19 cellular contexts compared by ENCODE assay signal in the genomic region with DNA sequence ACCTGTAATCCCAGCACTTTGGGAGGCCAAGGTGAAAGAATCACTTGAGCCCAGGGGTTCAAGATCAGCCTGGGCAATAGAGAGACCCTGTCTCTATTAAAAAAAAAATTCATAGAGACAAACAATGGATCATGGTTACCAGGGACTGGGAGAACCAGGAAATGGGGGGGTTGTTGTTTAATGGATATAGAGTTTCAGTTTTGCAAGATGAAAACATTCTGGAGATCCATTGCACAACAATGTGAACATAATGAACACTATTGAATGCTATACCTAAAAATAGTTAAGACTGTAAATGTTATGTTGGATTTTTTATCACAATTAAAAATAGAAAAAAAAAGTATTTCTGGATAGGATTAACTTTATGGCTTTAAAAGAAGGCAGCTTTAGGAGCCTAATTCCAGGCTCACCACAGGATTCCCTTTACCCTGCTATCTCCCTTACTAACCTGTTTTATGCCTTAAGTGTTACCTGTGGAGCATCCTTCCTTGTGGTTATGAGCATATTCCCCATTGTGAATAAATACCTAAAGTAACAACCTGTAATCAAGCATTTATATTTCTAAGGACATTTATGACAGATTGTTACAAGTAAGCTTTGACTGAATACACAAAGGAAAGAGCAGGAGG. TPM values are rescaled to one million over a fixed set of nuclear protein-coding genes. Genes with fewer than 3 reads are reported as not detected.
DNase-seq lines count a peak whose midpoint lies in the region; ATAC-seq, FAIRE-seq and TF ChIP-seq lines count a peak whose summit lies in the region.
"Had no signal": no experiment of that assay in that cellular context is flagged by ENCODE, and none has a peak within 500 bp of the region (broad histone marks: within the 10 kb centered on the region; RNA-seq: fewer than 3 reads in every experiment).

No MANE protein-coding gene starts in this region.

- POLR2A ChIA-PET in PC-9 (lab: Charles Lee; ENCODE audit: unreplicated experiment) (no interaction called here), H1 (lab: Charles Lee; ENCODE audit: partially characterized antibody) (interaction anchor here (0.6 kb wide), 1 partner anchor 176 kb away, joined by 3 read pairs; no protein-coding TSS in a partner anchor)

- no peak for DNase-seq in GM23248
- DNase-seq in PC-9 = no peak
- no peak for DNase-seq in H1 (ENCODE audit: low read depth in 1 of 2, low spot score in 2 of 2)
- DNase-seq in ACHN = no peak
- no peak for DNase-seq in activated CD4-positive, CD25-positive, alpha-beta regulatory T cell (lab: John Stamatoyannopoulos, UW)
- DNase-seq: activated CD4-positive, alpha-beta T cell treated with anti-CD3 and anti-CD28 coated beads for 36 hours; activated T-cell treated with anti-CD3 and anti-CD28 coated beads, Interleukin-2, amount 50 U/mL, for 1 hour; adrenal gland; BE2C; colonic mucosa; DMS79 treated with DMSO at 0.1 percent for 48 hours; NCI-H1105 treated with DMSO at 0.1 percent for 48 hours; NCI-H446; OCI-M1; T-cell; thyroid gland had no signal

- no peak overlapping the region for H2BK12ac ChIP-seq in H1 (ENCODE audit: low read depth, low read length)

- H2BK15ac ChIP-seq in H1 (ENCODE audit: low read length) = no peak overlapping the region

- peaks cover 27% of the 10 kb centered on the region for H3K4me1 Mint-ChIP-seq in nephron
- H3K4me1 Mint-ChIP-seq: activated CD4-positive, alpha-beta T cell treated with anti-CD3 and anti-CD28 coated beads for 36 hours; T-cell had no signal

- peaks cover 2% of the 10 kb centered on the region for H3K9me3 Mint-ChIP-seq in nephron
- H3K9me3 Mint-ChIP-seq: T-cell had no signal

- no peak for ATAC-seq in GM21515 (IDR thresholded peaks at IDR 0.05; ENCODE audit: unreplicated experiment)
- ATAC-seq in HG03097 (IDR thresholded peaks at IDR 0.05; ENCODE audit: low FRiP score, unreplicated experiment) = no peak
- ATAC-seq: activated CD4-positive, alpha-beta T cell treated with anti-CD3 and anti-CD28 coated beads for 36 hours; T-cell had no signal

- H2BK120ac ChIP-seq in H1 (replicated peaks; ENCODE audit: low read depth, low read length) = no peak overlapping the region

- H3F3A ChIP-seq in GM23248 (ENCODE audit: insufficient read depth) = peaks cover 18% of the 10 kb centered on the region; the same call in 1 of the 2 replicates
- peaks cover 24% of the 10 kb centered on the region; the same call in 1 of the 2 replicates for H3F3A ChIP-seq in PC-9 (ENCODE audit: insufficient read depth, low read depth)

- intact Hi-C loops in PC-9 (cut with micrococcal nuclease; ENCODE audit: unreplicated experiment) = loop anchor here (1.0 kb wide), 1 partner anchor 123 kb away; no protein-coding TSS in a partner anchor

- H3K4ac ChIP-seq in H1 (replicated peaks; ENCODE audit: insufficient read length, low read depth, low read length) = no peak overlapping the region

- H3K79me2 ChIP-seq in GM23248 (ENCODE audit: insufficient read depth) (no peaks in the 10 kb centered on the region), PC-9 (ENCODE audit: low read depth) (no peaks in the 10 kb centered on the region), H1 (ENCODE audit: control insufficient read depth in 1 of 2, insufficient read depth in 2 of 2, low read length in 2 of 2) (no peaks in the 10 kb centered on the region)

- H3K36me3 ChIP-seq in GM23248 (ENCODE audit: low read depth) = no peaks in the 10 kb centered on the region
- H3K36me3 ChIP-seq in PC-9 (ENCODE audit: low read depth) = no peaks in the 10 kb centered on the region
- H3K36me3 ChIP-seq in H1 (ENCODE audit: control insufficient read depth in 2 of 4, insufficient read depth in 4 of 4, low read length in 3 of 4) = no peaks in the 10 kb centered on the region
- H3K36me3 ChIP-seq: adrenal gland, BE2C, colonic mucosa, thyroid gland had no signal

- no peak for TF ChIP-seq EP300 in H1 (IDR thresholded peaks at IDR 0.05; ENCODE audit: borderline replicate concordance in 1 of 2, low read depth in 2 of 2, low read length in 2 of 2)

- H4K20me1 ChIP-seq in GM23248 (ENCODE audit: insufficient read depth) (no peaks in the 10 kb centered on the region), PC-9 (ENCODE audit: insufficient read depth) (no peaks in the 10 kb centered on the region), H1 (replicated peaks in 1 of 2; ENCODE audit: control insufficient read depth in 1 of 2, insufficient read depth in 2 of 2, low read length in 2 of 2) (no peaks in the 10 kb centered on the region)

- no peak overlapping the region for H4K5ac ChIP-seq in H1 (ENCODE audit: insufficient read length, low read depth, low read length)

- no peaks in the 10 kb centered on the region for H3K9me2 ChIP-seq in GM23248 (ENCODE audit: insufficient read depth)
- H3K9me2 ChIP-seq in PC-9 (ENCODE audit: insufficient read depth) = no peaks in the 10 kb centered on the region

- no peaks in the 10 kb centered on the region for H3K27me3 Mint-ChIP-seq in nephron (ENCODE audit: low read depth)

- H3K9ac ChIP-seq in GM23248 (no peak overlapping the region), H1 (replicated peaks in 1 of 4; ENCODE audit: extremely low read depth in 1 of 4, low read depth in 3 of 4, low read length in 3 of 4) (no peak overlapping the region)

- H2BK5ac ChIP-seq in H1 (ENCODE audit: low read depth, low read length) = no peak overlapping the region

- no peak overlapping the region for H3K4me3 ChIP-seq in GM23248
- H3K4me3 ChIP-seq in PC-9 = no peak overlapping the region
- H3K4me3 ChIP-seq in H1 (ENCODE audit: extremely low read depth in 1 of 4, insufficient read depth in 2 of 4, low read depth in 3 of 4, low read length in 4 of 4) = no peak overlapping the region
- H3K4me3 ChIP-seq: adrenal gland, colonic mucosa, thyroid gland had no signal

- no peak for FAIRE-seq in H1 (lab: Jason Lieb, UNC)

- H3K14ac ChIP-seq in H1 (ENCODE audit: insufficient read length) = no peak overlapping the region

- H3K4me1 ChIP-seq in GM23248 (ENCODE audit: insufficient read depth) = peaks cover 35% of the 10 kb centered on the region
- H3K4me1 ChIP-seq in PC-9 (replicated peaks; ENCODE audit: insufficient read depth) = peaks cover 40% of the 10 kb centered on the region
- H3K4me1 ChIP-seq in H1 (replicated peaks in 1 of 4; ENCODE audit: control insufficient read depth in 3 of 4, insufficient read depth in 4 of 4, low read length in 3 of 4) = peaks cover 0 to 3% (median 0%) of the 10 kb centered on the region in 4 experiments; a peak in 2 of 7 replicates
- H3K4me1 ChIP-seq: BE2C, colonic mucosa, thyroid gland had no signal

- no peak for TF ChIP-seq CTCF in PC-9 (conservative IDR thresholded peaks at IDR 0.05)
- TF ChIP-seq CTCF in H1 (IDR thresholded peaks at IDR 0.05; ENCODE audit: control extremely low read depth in 1 of 3, insufficient read depth in 1 of 3, low read depth in 1 of 3, low read length in 3 of 3) = no peak
- no peak for TF ChIP-seq CTCF in nephron (IDR thresholded peaks at IDR 0.05; ENCODE audit: unreplicated experiment in 3 of 3)

- H3K27ac ChIP-seq in GM23248 = peak overlapping the region; percentile 34
- H3K27ac ChIP-seq in PC-9 = peak overlapping the region; percentile 63
- peak overlapping the region; percentile 41; the same call in 1 of the 2 replicates for H3K27ac ChIP-seq in H1 (ENCODE audit: low read depth, low read length)
- H3K27ac ChIP-seq: adrenal gland, colonic mucosa, thyroid gland had no signal

- H3K27ac Mint-ChIP-seq in nephron = peak overlapping the region; percentile 72 to 89 (median 73)
- H3K27ac Mint-ChIP-seq: activated CD4-positive, alpha-beta T cell treated with anti-CD3 and anti-CD28 coated beads for 36 hours; T-cell had no signal

- no peak overlapping the region for H3K18ac ChIP-seq in H1 (ENCODE audit: extremely low read depth, low read length)

- H3K56ac ChIP-seq in H1 (replicated peaks; ENCODE audit: insufficient read length, low read depth, low read length) = no peak overlapping the region

- H3K27me3 ChIP-seq in GM23248 (replicated peaks; ENCODE audit: insufficient read depth) (no peaks in the 10 kb centered on the region), PC-9 (ENCODE audit: insufficient read depth, low read depth) (no peaks in the 10 kb centered on the region), H1 (replicated peaks in 1 of 4; ENCODE audit: control insufficient read depth in 3 of 4, extremely low read depth in 1 of 4, insufficient read depth in 3 of 4, low read length in 3 of 4) (no peaks in the 10 kb centered on the region)
- H3K27me3 ChIP-seq: adrenal gland, BE2C, colonic mucosa, thyroid gland had no signal

- H3K9me3 ChIP-seq in GM23248 (ENCODE audit: low read depth) (no peaks in the 10 kb centered on the region), PC-9 (ENCODE audit: insufficient read depth, low read depth) (no peaks in the 10 kb centered on the region), H1 (ENCODE audit: insufficient read depth in 2 of 2, low read depth in 1 of 2, low read length in 1 of 2) (peaks cover 0 to 3% of the 10 kb centered on the region in 2 experiments; a peak in 1 of 4 replicates)
- H3K9me3 ChIP-seq: adrenal gland, BE2C, colonic mucosa, thyroid gland had no signal

- no peak overlapping the region for H2AK5ac ChIP-seq in H1 (ENCODE audit: low read depth, low read length)

- H4K8ac ChIP-seq in H1 (ENCODE audit: extremely low read depth, insufficient read depth, low read length) = no peak overlapping the region

- CTCF ChIA-PET in PC-9 (lab: Charles Lee) = interaction anchor here (0.6 kb wide), 2 partner anchors 561 to 1939 kb away, joined by 3 to 4 read pairs; no protein-coding TSS in a partner anchor
- CTCF ChIA-PET in H1 (lab: Charles Lee; ENCODE audit: partially characterized antibody) = no interaction called here

- no peak for TF ChIP-seq RAD21 in H1 (IDR thresholded peaks at IDR 0.05 in 1 of 2, conservative IDR thresholded peaks at IDR 0.05 in 1 of 2; ENCODE audit: low read depth in 2 of 2, low read length in 2 of 2)

- no peaks in the 10 kb centered on the region for H3K79me1 ChIP-seq in H1 (ENCODE audit: low read depth, low read length)

- no peak overlapping the region for H3K23ac ChIP-seq in H1 (ENCODE audit: insufficient read length)

- no TSS peak for BruUV-seq in PC-9 (replicated peaks; lab: Mats Ljungman, UMichigan)

- H4K91ac ChIP-seq in H1 (replicated peaks; ENCODE audit: insufficient read length, low read length) = no peak overlapping the region

- no peak overlapping the region for H3K4me3 Mint-ChIP-seq in nephron
- H3K4me3 Mint-ChIP-seq: activated CD4-positive, alpha-beta T cell treated with anti-CD3 and anti-CD28 coated beads for 36 hours; T-cell had no signal

- H3K36me3 Mint-ChIP-seq in nephron (ENCODE audit: low read depth) = no peaks in the 10 kb centered on the region
- H3K36me3 Mint-ChIP-seq: T-cell had no signal

- peak overlapping the region; percentile 32 for H2AFZ ChIP-seq in GM23248
- no peak overlapping the region for H2AFZ ChIP-seq in PC-9
- H2AFZ ChIP-seq in H1 (ENCODE audit: low read length) = peak overlapping the region; percentile 18; the same call in 1 of the 2 replicates

- H3K23me2 ChIP-seq in H1 (ENCODE audit: low read depth, low read length) = no peaks in the 10 kb centered on the region

- in situ Hi-C loops in GM23248 (cut with MboI) (no loop called here), ACHN (cut with HindIII; ENCODE audit: low pct_ligation_motif_present, low pct_unique_long_range_greater_than_20kb, low sequenced_read_pairs) (no loop called here)

- no peak overlapping the region for H2BK20ac ChIP-seq in H1 (ENCODE audit: low read length)

- TF ChIP-seq POLR2A in H1 (IDR thresholded peaks at IDR 0.05; ENCODE audit: control extremely low read depth in 1 of 2, low read depth in 2 of 2, low read length in 2 of 2) = no peak

- H3K4me2 ChIP-seq in GM23248 (ENCODE audit: unreplicated experiment) (peak overlapping the region; percentile 3), PC-9 (peak overlapping the region; percentile 44), H1 (ENCODE audit: insufficient read depth in 1 of 2, low read depth in 2 of 2, low read length in 2 of 2) (no peak overlapping the region)

RNA-seq across cellular contexts. Expression of a gene that starts 45.1 kb away (rescaled TPM):
- 70.4 and 71.4 TPM in 2 replicates for total RNA-seq in GM23248 (2014; rRNA removed; shearing (Covaris generic))
- 120 and 130 TPM in 2 replicates for polyA plus RNA-seq in GM23248 (2016; fragmentation: Nextera tagmentation; extraction: Ambion mirVana)
- 23.1 and 37.7 TPM in 2 replicates for total RNA-seq in PC-9 (2021)
- total RNA-seq in H1 (2021; fragmentation: NEBNext Ultra II Directional; extraction: Animal tissue kit (Norgen Biotek cat#: 25700)) = 22.2 and 25.0 TPM in 2 replicates
- 7.2 and 12.8 TPM in 2 replicates for polyA plus RNA-seq in H1 (2011; rRNA removed)
- polyA plus RNA-seq in H1 (2011; cell fraction: cytosol; rRNA removed) = 15.5 TPM
- 9.4 TPM for polyA plus RNA-seq in H1 (2011; cell fraction: nucleus; rRNA removed)
- polyA plus RNA-seq in H1 (2012, experiment 1 of 2) = 12.2 to 19.4 TPM (median 14.1 TPM) in 4 replicates
- 2.4 TPM for polyA plus RNA-seq in H1 (2012, experiment 2 of 2)
- polyA plus RNA-seq in H1 (2013, experiment 1 of 2) = 31.1 TPM
- polyA plus RNA-seq in H1 (2013, experiment 2 of 2) = 31.5 TPM
- polyA minus RNA-seq in H1 (2011; rRNA and poly(A)+ RNA removed) = 14.2 and 19.2 TPM in 2 replicates
- polyA minus RNA-seq in H1 (2011; cell fraction: cytosol; rRNA and poly(A)+ RNA removed) = 9.9 TPM
- polyA minus RNA-seq in H1 (2011; cell fraction: nucleus; rRNA and poly(A)+ RNA removed) = 36.8 TPM

Comparison
In these comparisons a context has a peak if more than half of its experiments do, and no peak if none do; other contexts are left out.
1. H3K4me2 ChIP-seq: peak in GM23248 (single experiment) and PC-9 (single experiment); none in H1 (0 of 2).
2. Peak in every context shown above with its lines, with median percentiles within 50 percentile points of each other: H3K27ac ChIP-seq.